1 cellular context compared by ENCODE assay signal in genomic region chr4:117623321-117623720, GRCh38.
TF ChIP-seq lines count a peak whose summit lies in the region.

No MANE protein-coding gene starts in this region.

TF ChIP-seq in GM23338, 12 proteins besides CTCF, POLR2A, EP300 and RAD21 (continued from another document):
- TF ChIP-seq ZNF462 (CRISPR knock-in tag; IDR thresholded peaks at IDR 0.05), result no peak
